8 cellular contexts compared by ENCODE assay signal in the genomic region with DNA sequence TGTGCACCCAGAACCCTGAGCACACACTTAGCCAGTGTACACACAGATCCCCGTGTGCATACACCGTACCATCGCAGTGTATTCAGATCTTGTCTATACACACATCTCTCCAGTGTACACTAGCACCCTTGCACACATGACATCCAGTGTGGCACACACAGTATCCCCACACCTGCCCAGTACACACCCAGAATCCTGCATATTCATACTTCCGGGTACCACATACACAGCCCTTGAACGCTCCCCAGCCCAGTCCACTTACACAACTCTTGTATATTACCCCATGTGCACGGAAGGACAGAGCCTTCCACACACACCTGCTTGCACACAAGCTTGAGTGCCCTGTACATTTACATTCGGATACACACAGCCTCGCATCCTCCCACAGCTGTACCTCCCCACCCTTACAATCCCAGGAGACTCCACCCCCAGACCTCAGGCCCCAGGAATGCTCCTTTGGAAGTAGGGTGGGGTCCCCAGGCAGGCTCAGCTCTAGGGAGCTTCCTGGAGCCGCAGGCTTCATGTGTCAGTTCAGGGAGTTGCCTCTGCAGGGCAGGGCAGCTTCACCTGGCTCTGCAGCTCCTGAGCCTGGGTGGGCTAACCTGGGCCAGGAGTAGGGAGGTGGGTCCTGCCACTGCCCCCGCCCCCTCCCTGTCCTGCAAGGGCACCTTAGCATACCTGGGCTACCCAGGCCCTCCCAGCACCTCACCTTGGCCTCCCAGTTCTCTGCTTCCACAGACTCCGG. TPM values are rescaled to one million over a fixed set of nuclear protein-coding genes. Genes with fewer than 3 reads are reported as not detected.
DNase-seq lines count a peak whose midpoint lies in the region; ATAC-seq and TF ChIP-seq lines count a peak whose summit lies in the region.

No MANE protein-coding gene starts in this region.

- no peak for ATAC-seq in GM18517 (IDR thresholded peaks at IDR 0.05; ENCODE audit: unreplicated experiment)
- ATAC-seq in HG02870 (IDR thresholded peaks at IDR 0.05; ENCODE audit: unreplicated experiment) = no peak
- ATAC-seq in HG03378 (IDR thresholded peaks at IDR 0.05; ENCODE audit: unreplicated experiment) = no peak

- no peaks in the 10 kb centered on the region for H3K9me3 ChIP-seq in BLaER1 treated with 17β-estradiol and CSF1 and Interleukin-3, amounts not matched to agents 10 nM and 100 nM (replicated peaks in 1 of 11)
- H3K9me3 ChIP-seq in MG63 (no peaks in the 10 kb centered on the region), esophagus (ENCODE audit: control insufficient read depth in 2 of 2, insufficient read depth in 1 of 2, low read depth in 1 of 2, low read length in 1 of 2) (no peaks in the 10 kb centered on the region)

- H3K27me3 ChIP-seq in BLaER1 treated with 17β-estradiol and CSF1 and Interleukin-3, amounts not matched to agents 10 nM and 100 nM = no peaks in the 10 kb centered on the region
- H3K27me3 ChIP-seq in MG63 (no peaks in the 10 kb centered on the region), esophagus (ENCODE audit: control insufficient read depth in 1 of 2, insufficient read depth in 2 of 2, low read length in 2 of 2) (no peaks in the 10 kb centered on the region)

- H3K9me3 Mint-ChIP-seq in neural crest cell = no peaks in the 10 kb centered on the region

- WGBS in esophagus, 2 donors = 33 to 39% methylated on average over 11 of the region's 11 CpGs

- peak overlapping the region in 7 of 11 experiments; percentile 10 to 85 (median 64); a peak in 10 of 22 replicates for H3K27ac ChIP-seq in BLaER1 treated with 17β-estradiol and CSF1 and Interleukin-3, amounts not matched to agents 10 nM and 100 nM
- peak overlapping the region; percentile 94 to 98 for H3K27ac ChIP-seq in esophagus (ENCODE audit: low read depth in 2 of 2, low read length in 1 of 2)

- DNase-seq in MG63 (peak; percentile 63), neural crest cell (ENCODE audit: low read depth, low spot score) (no peak)
- DNase-seq in activated T-cell treated with anti-CD3 and anti-CD28 coated beads, Interleukin-2, amount 50 U/mL, for 1 hour = no peak

- H3K27ac Mint-ChIP-seq in neural crest cell (ENCODE audit: unreplicated experiment) = peak overlapping the region; percentile 57

- H3K36me3 ChIP-seq in BLaER1 treated with 17β-estradiol and CSF1 and Interleukin-3, amounts not matched to agents 10 nM and 100 nM = peaks cover 13 to 55% (median 31%) of the 10 kb centered on the region in 11 experiments
- peaks cover 33% of the 10 kb centered on the region for H3K36me3 ChIP-seq in MG63
- H3K36me3 ChIP-seq in esophagus (ENCODE audit: control insufficient read depth in 2 of 2, insufficient read depth in 2 of 2, low read length in 1 of 2) = peaks cover 0 to 28% of the 10 kb centered on the region in 2 donors

- peaks cover 3% of the 10 kb centered on the region for H3K36me3 Mint-ChIP-seq in neural crest cell (ENCODE audit: low read depth)

- peak overlapping the region; percentile 38 for H3K4me3 Mint-ChIP-seq in neural crest cell

- no peak for TF ChIP-seq CTCF in neural crest cell (conservative IDR thresholded peaks at IDR 0.05)

- peaks cover 56% of the 10 kb centered on the region for H3K4me1 Mint-ChIP-seq in neural crest cell

- peak overlapping the region; percentile 21 to 98 (median 91) for H3K4me2 ChIP-seq in BLaER1 treated with 17β-estradiol and CSF1 and Interleukin-3, amounts not matched to agents 10 nM and 100 nM

- H3K4me3 ChIP-seq in BLaER1 treated with 17β-estradiol and CSF1 and Interleukin-3, amounts not matched to agents 10 nM and 100 nM = peak overlapping the region in 1 of 10 experiments; percentile 58; a peak in 1 of 20 replicates
- H3K4me3 ChIP-seq in MG63 = no peak overlapping the region
- H3K4me3 ChIP-seq in esophagus (ENCODE audit: low read depth in 1 of 2, low read length in 2 of 2) = no peak overlapping the region

- H3K9ac ChIP-seq in BLaER1 treated with 17β-estradiol and CSF1 and Interleukin-3, amounts not matched to agents 10 nM and 100 nM = peak overlapping the region in 2 of 11 experiments; percentile 46 to 48; a peak in 4 of 22 replicates

- H3K4me1 ChIP-seq in BLaER1 treated with 17β-estradiol and CSF1 and Interleukin-3, amounts not matched to agents 10 nM and 100 nM = peaks cover 66 to 97% (median 91%) of the 10 kb centered on the region in 10 experiments
- H3K4me1 ChIP-seq in esophagus (ENCODE audit: control insufficient read depth in 2 of 2, insufficient read depth in 2 of 2, low read length in 1 of 2) = peaks cover 15 to 47% of the 10 kb centered on the region in 2 donors

- H4K20me1 ChIP-seq in BLaER1 treated with 17β-estradiol and CSF1 and Interleukin-3, amounts not matched to agents 10 nM and 100 nM = peaks cover 54 to 73% (median 55%) of the 10 kb centered on the region in 11 experiments

- H3K27me3 Mint-ChIP-seq in neural crest cell (ENCODE audit: low read depth) = no peaks in the 10 kb centered on the region

RNA-seq across cellular contexts. Expression of a gene that starts 46.2 kb away (rescaled TPM):
- total RNA-seq in MG63 (2014; rRNA removed; shearing (Covaris generic); ENCODE audit: low replicate concordance) = 10.4 and 11.5 TPM in 2 replicates
- polyA plus RNA-seq in esophagus = 10 to 100 TPM; 24.7 to 58.4 TPM
- 50.1 and 54.8 TPM in 2 replicates for total RNA-seq in neural crest cell
